Comparison of ENCODE assay signal across 17 cellular contexts in genomic region chr4:2882341-2882740, GRCh38.
"Had no signal": no experiment of that assay in that cellular context is flagged by ENCODE, and none has a peak within 500 bp of the region (broad histone marks: within the 10 kb centered on the region; RNA-seq: fewer than 3 reads in every experiment).

No MANE protein-coding gene starts in this region.

- H3K4me3 ChIP-seq: mucosa of descending colon, testis had no signal

- H3K27ac ChIP-seq: parathyroid adenoma, testis, WERI-Rb-1 had no signal

- ATAC-seq: activated naive CD4-positive, alpha-beta T cell treated with anti-CD3 and anti-CD28 coated beads, Interleukin-2, amount 50 U/mL, for 72 hours; left lobe of liver; mucosa of descending colon; naive thymus-derived CD4-positive, alpha-beta T cell; stimulated activated naive CD8-positive, alpha-beta T cell treated with anti-CD3 and anti-CD28 coated beads, Interleukin-15, amount 100 ng/mL, for 72 hours had no signal

- H3K27me3 ChIP-seq: testis had no signal

- H2AFZ ChIP-seq: parathyroid adenoma had no signal

- DNase-seq: activated CD4-positive, alpha-beta memory T cell treated with anti-CD3 and anti-CD28 coated beads, Interleukin-2, amount 10 ng/mL, durations not matched to agents 7 days and 5 days; activated CD4-positive, alpha-beta T cell treated with anti-CD3 and anti-CD28 coated beads for 4 hours; activated T-cell treated with anti-CD3 and anti-CD28 coated beads, Interleukin-2, amount 50 U/mL, for 24 hours; amniotic stem cell; cerebellar nuclear complex; erythroblast; mammary epithelial cell; mucosa of descending colon; naive thymus-derived CD4-positive, alpha-beta T cell; stimulated activated CD4-positive, alpha-beta T cell treated with anti-CD3 and anti-CD28 coated beads, Interleukin-1b, Interleukin-23, amount 100 ng/mL, for 48 hours; stimulated activated naive CD8-positive, alpha-beta T cell treated with anti-CD3 and anti-CD28 coated beads, Interleukin-15, amount 100 ng/mL, for 72 hours; testis; WERI-Rb-1 had no signal

- H3K4me1 ChIP-seq: parathyroid adenoma, testis had no signal

- H3K9me3 ChIP-seq: mucosa of descending colon, testis had no signal

- H3K9ac ChIP-seq: parathyroid adenoma had no signal

- FAIRE-seq: keratinocyte had no signal
